ENCODE assay signal across 26 cellular contexts in genomic region chr16:52460652-52461172, GRCh38.
"Had no signal": no experiment of that assay in that cellular context is flagged by ENCODE, and none has a peak within 500 bp of the region (broad histone marks: within the 10 kb centered on the region; RNA-seq: fewer than 3 reads in every experiment).

No MANE protein-coding gene starts in this region.

- H3K4me1 Mint-ChIP-seq: activated CD4-positive, alpha-beta T cell treated with anti-CD3 and anti-CD28 coated beads, Interleukin-2, amount 10 ng/mL, durations not matched to agents 24 days and 14 days; activated naive CD4-positive, alpha-beta T cell treated with anti-CD3 and anti-CD28 coated beads, Interleukin-2, amount 50 U/mL, for 24 hours; central memory CD8-positive, alpha-beta T cell; naive thymus-derived CD4-positive, alpha-beta T cell had no signal

- DNase-seq: activated CD4-positive, alpha-beta memory T cell treated with anti-CD3 and anti-CD28 coated beads for 36 hours; activated CD4-positive, alpha-beta T cell treated with anti-CD3 and anti-CD28 coated beads, Interleukin-2, amount 10 ng/mL, durations not matched to agents 24 days and 14 days; activated CD4-positive, CD25-positive, alpha-beta regulatory T cell treated with anti-CD3 and anti-CD28 coated beads, Interleukin-2, amount 50 U/mL, for 72 hours; activated T-cell treated with anti-CD3 and anti-CD28 coated beads, Interleukin-2, amount 50 U/mL, for 48 hours; colonic mucosa; effector CD8-positive, alpha-beta T cell; erythroblast; head of caudate nucleus; hippocampal formation; kidney; left colon; mammary epithelial cell; midbrain; naive thymus-derived CD4-positive, alpha-beta T cell; occipital lobe; posterior cingulate gyrus; right cardiac atrium; stimulated activated CD4-positive, alpha-beta T cell treated with anti-CD3 and anti-CD28 coated beads, Interleukin-15, amount 100 ng/mL, for 24 hours; stimulated activated CD4-positive, alpha-beta T cell treated with anti-CD3 and anti-CD28 coated beads, Interleukin-2, amount 100 ng/mL, for 24 hours; stimulated activated naive CD4-positive, alpha-beta T cell; tibial artery had no signal

- H3K27me3 Mint-ChIP-seq: activated CD4-positive, alpha-beta memory T cell treated with anti-CD3 and anti-CD28 coated beads for 36 hours; activated CD4-positive, alpha-beta T cell treated with anti-CD3 and anti-CD28 coated beads, Interleukin-2, amount 10 ng/mL, durations not matched to agents 24 days and 14 days; activated naive CD4-positive, alpha-beta T cell treated with anti-CD3 and anti-CD28 coated beads, Interleukin-2, amount 50 U/mL, for 24 hours; central memory CD8-positive, alpha-beta T cell; naive thymus-derived CD4-positive, alpha-beta T cell had no signal

- H3K27ac Mint-ChIP-seq: activated CD4-positive, alpha-beta memory T cell treated with anti-CD3 and anti-CD28 coated beads for 36 hours; activated CD4-positive, alpha-beta T cell treated with anti-CD3 and anti-CD28 coated beads, Interleukin-2, amount 10 ng/mL, durations not matched to agents 24 days and 14 days; activated naive CD4-positive, alpha-beta T cell treated with anti-CD3 and anti-CD28 coated beads, Interleukin-2, amount 50 U/mL, for 24 hours; activated T-helper 2 cell treated with anti-CD3 and anti-CD28 coated beads, Interferon-gamma antibody, Interleukin-2, Interleukin-4, amounts not matched to agents 10 μg/mL and 5 μg/mL and 100 μg/mL, durations not matched to agents 14 hours and 24 hours and 36 hours; naive thymus-derived CD4-positive, alpha-beta T cell had no signal

- ATAC-seq: gastroesophageal sphincter; left colon; naive thymus-derived CD4-positive, alpha-beta T cell; right cardiac atrium had no signal

- H3K9me3 Mint-ChIP-seq: activated CD4-positive, alpha-beta memory T cell treated with anti-CD3 and anti-CD28 coated beads for 36 hours; activated CD4-positive, alpha-beta T cell treated with anti-CD3 and anti-CD28 coated beads, Interleukin-2, amount 10 ng/mL, durations not matched to agents 24 days and 14 days; activated T-helper 2 cell treated with anti-CD3 and anti-CD28 coated beads, Interferon-gamma antibody, Interleukin-2, Interleukin-4, amounts not matched to agents 10 μg/mL and 5 μg/mL and 100 μg/mL, durations not matched to agents 14 hours and 24 hours and 36 hours; central memory CD8-positive, alpha-beta T cell; neural crest cell had no signal

- H3K4me3 Mint-ChIP-seq: activated CD4-positive, alpha-beta memory T cell treated with anti-CD3 and anti-CD28 coated beads for 36 hours; activated CD4-positive, alpha-beta T cell treated with anti-CD3 and anti-CD28 coated beads, Interleukin-2, amount 10 ng/mL, durations not matched to agents 24 days and 14 days; activated naive CD4-positive, alpha-beta T cell treated with anti-CD3 and anti-CD28 coated beads, Interleukin-2, amount 50 U/mL, for 24 hours; central memory CD8-positive, alpha-beta T cell; naive thymus-derived CD4-positive, alpha-beta T cell; neural crest cell had no signal

- H3K36me3 Mint-ChIP-seq: activated CD4-positive, alpha-beta memory T cell treated with anti-CD3 and anti-CD28 coated beads for 36 hours; activated naive CD4-positive, alpha-beta T cell treated with anti-CD3 and anti-CD28 coated beads, Interleukin-2, amount 50 U/mL, for 24 hours; naive thymus-derived CD4-positive, alpha-beta T cell had no signal
